In the genomic region with DNA sequence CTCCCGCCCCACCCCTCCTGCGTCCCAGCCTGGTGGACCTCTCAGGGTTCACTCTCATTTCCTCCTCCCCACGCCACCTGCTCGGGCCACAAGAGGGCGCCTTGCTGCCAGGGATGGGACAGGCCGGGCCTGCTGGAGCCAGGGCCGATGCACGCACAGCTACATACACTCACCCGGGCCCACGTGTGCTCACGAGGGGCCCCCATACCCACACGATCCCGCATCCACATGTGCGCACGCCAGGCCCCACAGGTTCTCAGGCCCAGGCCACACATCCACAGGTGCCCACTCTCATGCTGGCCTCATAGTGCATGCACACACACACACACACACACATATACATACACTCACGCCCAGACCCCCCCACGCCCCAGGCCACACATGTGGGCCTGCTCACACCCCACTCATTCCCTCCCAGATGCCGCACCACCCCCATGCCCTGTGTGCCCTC, we compare ENCODE assay signal across 8 cellular contexts.
A peak's percentile ranks its signal among the peaks of the same experiment; 100 is the strongest.
DNase-seq lines count a peak whose midpoint lies in the region; ATAC-seq and TF ChIP-seq lines count a peak whose summit lies in the region.

No MANE protein-coding gene starts in this region.

- ATAC-seq in GM18861 (IDR thresholded peaks at IDR 0.05; ENCODE audit: unreplicated experiment) (peak; percentile 74), HG03066 (IDR thresholded peaks at IDR 0.05; ENCODE audit: low read depth, unreplicated experiment) (peak; percentile 75)

- H3K4me3 ChIP-seq in lower leg skin (ENCODE audit: low read depth, poor library complexity, severe bottlenecking), result no peak overlapping the region

- intact Hi-C loops in activated CD4-positive, alpha-beta T cell treated with anti-CD3 and anti-CD28 coated beads, Interleukin-2, amount 10 ng/mL, durations not matched to agents 24 days and 14 days (cut with micrococcal nuclease), result loop anchor here (1.0 kb wide), 2 partner anchors 211 to 297 kb away; no protein-coding TSS in a partner anchor
- intact Hi-C loops in lower leg skin (cut with DNase I; ENCODE audit: low total_unique reads), result loop anchor here (10.0 kb wide), 1 partner anchor 295 kb away; no protein-coding TSS in a partner anchor

- no peak for TF ChIP-seq POLR2A in lower leg skin (IDR thresholded peaks at IDR 0.05)

- H3K4me3 Mint-ChIP-seq in activated CD4-positive, alpha-beta T cell treated with anti-CD3 and anti-CD28 coated beads, Interleukin-2, amount 10 ng/mL, durations not matched to agents 24 days and 14 days, result no peak overlapping the region
- no peak overlapping the region for H3K4me3 Mint-ChIP-seq in chondrocyte (ENCODE audit: unreplicated experiment)

- DNase-seq in AG20443 (ENCODE audit: low spot score) (peak; percentile 97), NCI-H446 (lab: John Stamatoyannopoulos, UW) (peak; percentile 12 to 78), chondrocyte (ENCODE audit: low spot score) (peak; percentile 95), lower leg skin (ENCODE audit: low spot score in 2 of 2) (peak; percentile 84 to 97)
- peak; percentile 96 for DNase-seq in activated CD4-positive, alpha-beta T cell treated with anti-CD3 and anti-CD28 coated beads, Interleukin-2, amount 10 ng/mL, durations not matched to agents 24 days and 14 days
- peak; percentile 71 to 86 (median 80) for DNase-seq in stimulated activated CD4-positive, alpha-beta T cell treated with anti-CD3 and anti-CD28 coated beads, TNF-alpha, amount 100 ng/mL, for 24 hours (ENCODE audit: low read depth in 3 of 3)

- H3K27ac Mint-ChIP-seq in activated CD4-positive, alpha-beta T cell treated with anti-CD3 and anti-CD28 coated beads, Interleukin-2, amount 10 ng/mL, durations not matched to agents 24 days and 14 days, result no peak overlapping the region
- no peak overlapping the region for H3K27ac Mint-ChIP-seq in chondrocyte (ENCODE audit: unreplicated experiment)

- 9 to 10% methylated on average over 17 to 18 of the region's 18 CpGs for WGBS in lower leg skin, 2 donors

- no peaks in the 10 kb centered on the region for H3K36me3 Mint-ChIP-seq in activated CD4-positive, alpha-beta T cell treated with anti-CD3 and anti-CD28 coated beads, Interleukin-2, amount 10 ng/mL, durations not matched to agents 24 days and 14 days (ENCODE audit: low read depth)
- no peaks in the 10 kb centered on the region for H3K36me3 Mint-ChIP-seq in chondrocyte (ENCODE audit: low read depth)

- TF ChIP-seq CTCF in chondrocyte (IDR thresholded peaks at IDR 0.05) (peak; percentile 91), lower leg skin (IDR thresholded peaks at IDR 0.05) (peak in 1 of 3 donors; percentile 76)

- H3K27me3 Mint-ChIP-seq in activated CD4-positive, alpha-beta T cell treated with anti-CD3 and anti-CD28 coated beads, Interleukin-2, amount 10 ng/mL, durations not matched to agents 24 days and 14 days, result peaks cover 3% of the 10 kb centered on the region
- H3K27me3 Mint-ChIP-seq in chondrocyte (ENCODE audit: low read depth), result no peaks in the 10 kb centered on the region

- no peaks in the 10 kb centered on the region for H3K9me3 Mint-ChIP-seq in activated CD4-positive, alpha-beta T cell treated with anti-CD3 and anti-CD28 coated beads, Interleukin-2, amount 10 ng/mL, durations not matched to agents 24 days and 14 days
- H3K9me3 Mint-ChIP-seq in chondrocyte (ENCODE audit: low read depth), result no peaks in the 10 kb centered on the region

- peaks cover 5% of the 10 kb centered on the region for H3K4me1 Mint-ChIP-seq in activated CD4-positive, alpha-beta T cell treated with anti-CD3 and anti-CD28 coated beads, Interleukin-2, amount 10 ng/mL, durations not matched to agents 24 days and 14 days
- peaks cover 6% of the 10 kb centered on the region for H3K4me1 Mint-ChIP-seq in chondrocyte (ENCODE audit: low read depth)

Comparison
In these comparisons a context has a peak if more than half of its experiments do, and no peak if none do; other contexts are left out.
1. DNase-seq: peak in every context shown above with its lines; median percentile 97 in AG20443; 96 in activated CD4-positive, alpha-beta T cell treated with anti-CD3 and anti-CD28 coated beads, Interleukin-2, amount 10 ng/mL, durations not matched to agents 24 days and 14 days; 95 in chondrocyte; 90 in lower leg skin; 80 in stimulated activated CD4-positive, alpha-beta T cell treated with anti-CD3 and anti-CD28 coated beads, TNF-alpha, amount 100 ng/mL, for 24 hours; 45 in NCI-H446.